Comparison of ENCODE assay signal across 8 cellular contexts in the genomic region with DNA sequence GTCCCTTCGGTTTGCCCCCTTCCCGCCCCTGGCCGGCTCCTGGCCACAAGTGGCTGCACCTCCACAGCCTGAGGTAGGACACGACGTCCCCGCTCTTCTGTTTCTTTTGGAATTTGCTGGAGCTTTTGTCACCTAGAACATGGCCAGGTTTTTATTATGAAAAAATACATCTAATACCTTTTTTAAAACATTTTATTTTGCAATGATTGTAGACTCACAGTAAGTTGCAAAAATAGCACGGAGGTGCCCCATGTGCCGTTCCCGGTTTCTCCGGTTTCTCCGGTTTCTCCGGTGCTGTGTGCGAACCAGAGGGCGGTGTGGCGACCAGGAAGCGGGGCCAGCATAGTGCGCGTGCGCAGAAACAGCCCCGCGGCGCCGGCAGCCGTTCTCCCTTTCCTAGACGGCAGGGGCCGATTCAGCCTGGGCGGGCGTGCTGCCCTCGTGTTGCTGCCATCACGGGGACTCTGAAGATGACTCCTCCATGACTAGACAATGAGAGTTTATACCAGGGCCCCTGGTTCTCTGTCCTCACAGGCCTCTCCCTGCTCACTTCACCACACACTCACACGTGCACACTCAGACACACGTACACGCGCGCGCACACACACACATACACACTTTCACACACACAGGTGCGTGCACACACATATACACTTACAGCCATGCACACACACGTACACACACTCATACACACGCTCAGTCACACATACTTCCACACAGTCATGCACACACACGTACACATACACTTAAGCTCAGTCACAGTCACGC.
DNase-seq lines count a peak whose midpoint lies in the region; ATAC-seq, FAIRE-seq and TF ChIP-seq lines count a peak whose summit lies in the region.

No MANE protein-coding gene starts in this region.

- H3K4me1 Mint-ChIP-seq in activated CD8-positive, alpha-beta memory T cell treated with anti-CD3 and anti-CD28 coated beads, Interleukin-2, amount 10 ng/mL, durations not matched to agents 7 days and 5 days: peaks cover 33% of the 10 kb centered on the region
- peaks cover 3% of the 10 kb centered on the region for H3K4me1 Mint-ChIP-seq in endothelial cell (ENCODE audit: unreplicated experiment)

- CTCF ChIA-PET in activated CD8-positive, alpha-beta memory T cell treated with anti-CD3 and anti-CD28 coated beads, Interleukin-2, amount 10 ng/mL, durations not matched to agents 7 days and 5 days (lab: Charles Lee): interaction anchor here (0.6 to 1.9 kb wide), 2 partner anchors 14 to 26 kb away, joined by 3 to 6 read pairs; no protein-coding TSS in a partner anchor

- TF ChIP-seq POLR2A in GM12891 (IDR thresholded peaks at IDR 0.05; ENCODE audit: low read depth, low read length): no peak

- H3K4me3 Mint-ChIP-seq in activated CD8-positive, alpha-beta memory T cell treated with anti-CD3 and anti-CD28 coated beads, Interleukin-2, amount 10 ng/mL, durations not matched to agents 7 days and 5 days: peak overlapping the region; percentile 62
- no peak overlapping the region for H3K4me3 Mint-ChIP-seq in endothelial cell (ENCODE audit: unreplicated experiment)

- H3K36me3 Mint-ChIP-seq in activated CD8-positive, alpha-beta memory T cell treated with anti-CD3 and anti-CD28 coated beads, Interleukin-2, amount 10 ng/mL, durations not matched to agents 7 days and 5 days: peaks cover 2% of the 10 kb centered on the region
- H3K36me3 Mint-ChIP-seq in endothelial cell (ENCODE audit: low read depth, unreplicated experiment): peaks cover 8% of the 10 kb centered on the region

- peak; percentile 96 for FAIRE-seq in GM12891 (lab: Jason Lieb, UNC)

- ATAC-seq in HG03342 (IDR thresholded peaks at IDR 0.05; ENCODE audit: unreplicated experiment): peak; percentile 57
- peak; percentile 90 for ATAC-seq in activated CD8-positive, alpha-beta memory T cell treated with anti-CD3 and anti-CD28 coated beads, Interleukin-2, amount 10 ng/mL, durations not matched to agents 7 days and 5 days

- H3K27ac Mint-ChIP-seq in activated CD8-positive, alpha-beta memory T cell treated with anti-CD3 and anti-CD28 coated beads, Interleukin-2, amount 10 ng/mL, durations not matched to agents 7 days and 5 days: peak overlapping the region; percentile 77
- no peak overlapping the region for H3K27ac Mint-ChIP-seq in endothelial cell (ENCODE audit: unreplicated experiment)

- H3K9me3 Mint-ChIP-seq in activated CD8-positive, alpha-beta memory T cell treated with anti-CD3 and anti-CD28 coated beads, Interleukin-2, amount 10 ng/mL, durations not matched to agents 7 days and 5 days (ENCODE audit: low read depth): no peaks in the 10 kb centered on the region
- H3K9me3 Mint-ChIP-seq in endothelial cell (ENCODE audit: unreplicated experiment): no peaks in the 10 kb centered on the region

- DNase-seq in GM12891 (ENCODE audit: insufficient read length, low spot score): peak; percentile 83
- DNase-seq in NOMO-1 (lab: John Stamatoyannopoulos, UW; ENCODE audit: unreplicated experiment in 2 of 2): peak; percentile 77 to 81
- DNase-seq in activated CD8-positive, alpha-beta memory T cell treated with anti-CD3 and anti-CD28 coated beads, Interleukin-2, amount 10 ng/mL, durations not matched to agents 7 days and 5 days: peak; percentile 90
- DNase-seq in endothelial cell (ENCODE audit: low spot score): peak; percentile 75
- DNase-seq in mucosa of gallbladder (ENCODE audit: low spot score): peak; percentile 90
- DNase-seq in stimulated activated CD8-positive, alpha-beta memory T cell treated with anti-CD3 and anti-CD28 coated beads, Interleukin-4, amount 100 ng/mL, for 4 hours (ENCODE audit: low read depth in 2 of 2, low spot score in 1 of 2): peak; percentile 61 to 63
- DNase-seq in NCI-H1694 treated with DMSO at 0.1 percent for 48 hours (lab: John Stamatoyannopoulos, UW): no peak

- TF ChIP-seq CTCF in endothelial cell (IDR thresholded peaks at IDR 0.05; ENCODE audit: unreplicated experiment): no peak

- H3K27me3 Mint-ChIP-seq in activated CD8-positive, alpha-beta memory T cell treated with anti-CD3 and anti-CD28 coated beads, Interleukin-2, amount 10 ng/mL, durations not matched to agents 7 days and 5 days: peaks cover 2% of the 10 kb centered on the region
- H3K27me3 Mint-ChIP-seq in endothelial cell (ENCODE audit: unreplicated experiment): peaks cover 9% of the 10 kb centered on the region

TF ChIP-seq in GM12891, 5 proteins besides CTCF, POLR2A, EP300 and RAD21:
- TF ChIP-seq TAF1 (IDR thresholded peaks at IDR 0.05; ENCODE audit: low read depth, low read length): no peak
- TF ChIP-seq POLR2AphosphoS5 (IDR thresholded peaks at IDR 0.05; ENCODE audit: low read depth, low read length): 0 out of 2 replicates have a peak, but pooled peaks have one; percentile 26
